Comparison of ENCODE assay signal across 17 cellular contexts in genomic region chr20:18686696-18687095, GRCh38.
DNase-seq lines count a peak whose midpoint lies in the region; ATAC-seq lines count a peak whose summit lies in the region.
"Had no signal": no experiment of that assay in that cellular context is flagged by ENCODE, and none has a peak within 500 bp of the region (broad histone marks: within the 10 kb centered on the region; RNA-seq: fewer than 3 reads in every experiment).

No MANE protein-coding gene starts in this region.

- H3K9ac ChIP-seq in mesenchymal stem cell (ENCODE audit: low read length) = no peak overlapping the region
- H3K9ac ChIP-seq: BLaER1 had no signal

- no peak for DNase-seq in activated CD4-positive, alpha-beta T cell treated with anti-CD3 and anti-CD28 coated beads, Interleukin-2, amount 10 ng/mL, durations not matched to agents 7 days and 5 days
- no peak for DNase-seq in activated CD4-positive, alpha-beta T cell treated with anti-CD3 and anti-CD28 coated beads for 4 hours
- DNase-seq in effector memory CD8-positive, alpha-beta T cell = no peak
- peak; percentile 8 for DNase-seq in mesenchymal stem cell
- DNase-seq in activated T-cell treated with anti-CD3 and anti-CD28 coated beads, Interleukin-2, amount 50 U/mL, for 72 hours = no peak
- DNase-seq in NCI-H510A (lab: John Stamatoyannopoulos, UW) = no peak
- no peak for DNase-seq in occipital lobe (lab: John Stamatoyannopoulos, UW)
- DNase-seq: AML-193; Calu3; CD4-positive, alpha-beta T cell; DND-41; GDM1; GOT3; H9 had no signal

- 83% methylated on average over 1 of the region's 1 CpG for WGBS in mesenchymal stem cell

- no peak overlapping the region for H3K18ac ChIP-seq in mesenchymal stem cell (ENCODE audit: low read depth in 1 of 2, low read length in 2 of 2)

- no peak for ATAC-seq in effector memory CD8-positive, alpha-beta T cell (replicated peaks)
- no peak for ATAC-seq in activated T-cell treated with anti-CD3 and anti-CD28 coated beads, Interleukin-2, amount 50 U/mL, for 72 hours (replicated peaks in 1 of 2)
- ATAC-seq in GM19467 (IDR thresholded peaks at IDR 0.05; ENCODE audit: unreplicated experiment) = no peak

- no peaks in the 10 kb centered on the region for H3K36me3 ChIP-seq in mesenchymal stem cell (ENCODE audit: control insufficient read depth in 1 of 2, insufficient read depth in 2 of 2, low read depth in 1 of 2, low read length in 2 of 2)
- H3K36me3 ChIP-seq: BLaER1 had no signal

- H3K4me1 Mint-ChIP-seq in activated CD4-positive, alpha-beta T cell treated with anti-CD3 and anti-CD28 coated beads, Interleukin-2, amount 10 ng/mL, durations not matched to agents 7 days and 5 days = no peaks in the 10 kb centered on the region
- H3K4me1 Mint-ChIP-seq in effector memory CD8-positive, alpha-beta T cell (ENCODE audit: low read depth in 2 of 2) = peaks cover 22 to 26% of the 10 kb centered on the region in 2 donors
- H3K4me1 Mint-ChIP-seq in activated T-cell treated with anti-CD3 and anti-CD28 coated beads, Interleukin-2, amount 50 U/mL, for 72 hours (ENCODE audit: low read depth) = no peaks in the 10 kb centered on the region

- no peak overlapping the region for H2BK120ac ChIP-seq in mesenchymal stem cell (ENCODE audit: low read depth, low read length)

- no peaks in the 10 kb centered on the region for H3K36me3 Mint-ChIP-seq in activated CD4-positive, alpha-beta T cell treated with anti-CD3 and anti-CD28 coated beads, Interleukin-2, amount 10 ng/mL, durations not matched to agents 7 days and 5 days (ENCODE audit: low read depth)
- no peaks in the 10 kb centered on the region for H3K36me3 Mint-ChIP-seq in effector memory CD8-positive, alpha-beta T cell (ENCODE audit: insufficient read depth)
- no peaks in the 10 kb centered on the region for H3K36me3 Mint-ChIP-seq in activated T-cell treated with anti-CD3 and anti-CD28 coated beads, Interleukin-2, amount 50 U/mL, for 72 hours (ENCODE audit: insufficient read depth in 2 of 2)

- no peak overlapping the region for H3K23ac ChIP-seq in mesenchymal stem cell (ENCODE audit: low read length in 2 of 2)

- no peaks in the 10 kb centered on the region for H3K9me3 Mint-ChIP-seq in activated CD4-positive, alpha-beta T cell treated with anti-CD3 and anti-CD28 coated beads, Interleukin-2, amount 10 ng/mL, durations not matched to agents 7 days and 5 days
- H3K9me3 Mint-ChIP-seq in effector memory CD8-positive, alpha-beta T cell = no peaks in the 10 kb centered on the region
- no peaks in the 10 kb centered on the region for H3K9me3 Mint-ChIP-seq in activated T-cell treated with anti-CD3 and anti-CD28 coated beads, Interleukin-2, amount 50 U/mL, for 72 hours
- H3K9me3 Mint-ChIP-seq: CD4-positive, alpha-beta T cell; H9 had no signal

- H3K27ac Mint-ChIP-seq in activated CD4-positive, alpha-beta T cell treated with anti-CD3 and anti-CD28 coated beads, Interleukin-2, amount 10 ng/mL, durations not matched to agents 7 days and 5 days = peak overlapping the region; percentile 4
- peak overlapping the region; percentile 13 to 29 for H3K27ac Mint-ChIP-seq in effector memory CD8-positive, alpha-beta T cell
- H3K27ac Mint-ChIP-seq in activated T-cell treated with anti-CD3 and anti-CD28 coated beads, Interleukin-2, amount 50 U/mL, for 72 hours = no peak overlapping the region
- H3K27ac Mint-ChIP-seq: CD4-positive, alpha-beta T cell had no signal

- H3K79me1 ChIP-seq in mesenchymal stem cell (replicated peaks; ENCODE audit: low read length, poor library complexity, severe bottlenecking) = peaks cover 21% of the 10 kb centered on the region

- no peak overlapping the region for H2BK5ac ChIP-seq in mesenchymal stem cell (ENCODE audit: low read depth, low read length, poor library complexity, severe bottlenecking)

- H4K8ac ChIP-seq in mesenchymal stem cell (ENCODE audit: low read length) = no peak overlapping the region

- no peak overlapping the region for H2AFZ ChIP-seq in mesenchymal stem cell (ENCODE audit: low read depth, low read length)

- H3K4me3 Mint-ChIP-seq in activated CD4-positive, alpha-beta T cell treated with anti-CD3 and anti-CD28 coated beads, Interleukin-2, amount 10 ng/mL, durations not matched to agents 7 days and 5 days = no peak overlapping the region
- no peak overlapping the region for H3K4me3 Mint-ChIP-seq in effector memory CD8-positive, alpha-beta T cell
- H3K4me3 Mint-ChIP-seq in activated T-cell treated with anti-CD3 and anti-CD28 coated beads, Interleukin-2, amount 50 U/mL, for 72 hours = no peak overlapping the region
- H3K4me3 Mint-ChIP-seq: CD4-positive, alpha-beta T cell; H9 had no signal

- POLR2A ChIA-PET in activated CD4-positive, alpha-beta T cell treated with anti-CD3 and anti-CD28 coated beads, Interleukin-2, amount 10 ng/mL, durations not matched to agents 7 days and 5 days (lab: Charles Lee) = no interaction called here

- no peaks in the 10 kb centered on the region for H3K27me3 ChIP-seq in mesenchymal stem cell (ENCODE audit: control insufficient read depth in 1 of 2, insufficient read depth in 1 of 2, low read length in 2 of 2)
- H3K27me3 ChIP-seq: BLaER1 had no signal

- CTCF ChIA-PET in activated CD4-positive, alpha-beta T cell treated with anti-CD3 and anti-CD28 coated beads, Interleukin-2, amount 10 ng/mL, durations not matched to agents 7 days and 5 days (lab: Charles Lee) = no interaction called here

- no peak overlapping the region for H4K91ac ChIP-seq in mesenchymal stem cell (ENCODE audit: low read length)

- H2BK15ac ChIP-seq in mesenchymal stem cell (ENCODE audit: low read depth, poor library complexity, severe bottlenecking) = no peak overlapping the region

- H3K4me3 ChIP-seq in mesenchymal stem cell (ENCODE audit: insufficient read depth in 1 of 2, low read depth in 1 of 2, low read length in 2 of 2) = no peak overlapping the region
- H3K4me3 ChIP-seq: BLaER1 had no signal

- H3K14ac ChIP-seq in mesenchymal stem cell (ENCODE audit: low read length in 2 of 2) = no peak overlapping the region

- no peak overlapping the region for H2AK5ac ChIP-seq in mesenchymal stem cell (ENCODE audit: low read length, severe bottlenecking)

- H2BK12ac ChIP-seq in mesenchymal stem cell (ENCODE audit: low read length in 2 of 2) = no peak overlapping the region

- H3K4ac ChIP-seq in mesenchymal stem cell (ENCODE audit: low read depth in 1 of 2, low read length in 2 of 2) = no peak overlapping the region

- no peak overlapping the region for H3K27ac ChIP-seq in mesenchymal stem cell (ENCODE audit: low read length, poor library complexity, severe bottlenecking)
- H3K27ac ChIP-seq: 22Rv1, BLaER1 had no signal

- H3K4me1 ChIP-seq in mesenchymal stem cell (ENCODE audit: control insufficient read depth, insufficient read depth, low read depth, low read length) = no peaks in the 10 kb centered on the region
- H3K4me1 ChIP-seq: BLaER1 had no signal

- H3K9me3 ChIP-seq in mesenchymal stem cell (ENCODE audit: control insufficient read depth, low read length) = no peaks in the 10 kb centered on the region
- H3K9me3 ChIP-seq: BLaER1 had no signal

- no peaks in the 10 kb centered on the region for H3K27me3 Mint-ChIP-seq in activated CD4-positive, alpha-beta T cell treated with anti-CD3 and anti-CD28 coated beads, Interleukin-2, amount 10 ng/mL, durations not matched to agents 7 days and 5 days
- no peaks in the 10 kb centered on the region for H3K27me3 Mint-ChIP-seq in effector memory CD8-positive, alpha-beta T cell
- no peaks in the 10 kb centered on the region for H3K27me3 Mint-ChIP-seq in activated T-cell treated with anti-CD3 and anti-CD28 coated beads, Interleukin-2, amount 50 U/mL, for 72 hours (ENCODE audit: low read depth)
- H3K27me3 Mint-ChIP-seq: CD4-positive, alpha-beta T cell had no signal

- no peak overlapping the region for H3K4me2 ChIP-seq in mesenchymal stem cell (ENCODE audit: low read length, poor library complexity, severe bottlenecking)
- H3K4me2 ChIP-seq: BLaER1 had no signal
